1 cellular context compared by ENCODE assay signal in genomic region chr6:170272341-170273065, GRCh38.
TF ChIP-seq lines count a peak whose summit lies in the region.

No MANE protein-coding gene starts in this region.

TF ChIP-seq in GM12878, 131 proteins besides CTCF, POLR2A, EP300 and RAD21:
- TF ChIP-seq USF1 (IDR thresholded peaks at IDR 0.05; ENCODE audit: borderline replicate concordance, extremely low read length, insufficient read depth, low read depth, low read length) (no peak), SIN3A (IDR thresholded peaks at IDR 0.05; ENCODE audit: low read depth, low read length) (no peak), IKZF1 (conservative IDR thresholded peaks at IDR 0.05) (no peak), ZBTB40 (IDR thresholded peaks at IDR 0.05; ENCODE audit: borderline replicate concordance) (no peak), CBX5 (IDR thresholded peaks at IDR 0.05; ENCODE audit: low read depth) (no peak), SIX5 (IDR thresholded peaks at IDR 0.05; ENCODE audit: low read depth, low read length, severe bottlenecking) (no peak), POLR2AphosphoS5 (IDR thresholded peaks at IDR 0.05; ENCODE audit: low read length) (no peak), RFX5 (IDR thresholded peaks at IDR 0.05; ENCODE audit: low read depth, low read length) (no peak), ZBTB33 (IDR thresholded peaks at IDR 0.05) (no peak), BRCA1 (IDR thresholded peaks at IDR 0.05; ENCODE audit: low read depth, low read length) (no peak), BCL11A (IDR thresholded peaks at IDR 0.05; ENCODE audit: low read depth, low read length) (no peak)
TF ChIP-seq in GM12878: peak in this region for 0.
